ENCODE assay signal across 8 cellular contexts in genomic region chr13:75481176-75482069, GRCh38.
DNase-seq lines count a peak whose midpoint lies in the region; ATAC-seq and TF ChIP-seq lines count a peak whose summit lies in the region.

No MANE protein-coding gene starts in this region.

- H3K27ac ChIP-seq in DOHH2 (ENCODE audit: low read depth, low read length) (peak overlapping the region; percentile 85), SU-DHL-6 (ENCODE audit: low read depth, low read length) (no peak overlapping the region)

- peak overlapping the region; percentile 63 for H3K9ac ChIP-seq in SU-DHL-6 (ENCODE audit: low read length)

- peaks cover 35% of the 10 kb centered on the region for H4K20me1 ChIP-seq in DOHH2 (ENCODE audit: control insufficient read depth, insufficient read depth, low read depth, low read length)
- 0 out of 2 replicates have a peak, but pooled peaks cover 4% of the 10 kb centered on the region for H4K20me1 ChIP-seq in SU-DHL-6 (ENCODE audit: low read depth, low read length)

- H3K79me2 ChIP-seq in DOHH2 (ENCODE audit: control insufficient read depth, low read length) (peaks cover 66% of the 10 kb centered on the region), SU-DHL-6 (ENCODE audit: insufficient read depth, low read length) (no peaks in the 10 kb centered on the region)

- peak; percentile 24 for ATAC-seq in HG03521 (IDR thresholded peaks at IDR 0.05; ENCODE audit: unreplicated experiment)

- no peak for TF ChIP-seq CTCF in DOHH2 (IDR thresholded peaks at IDR 0.05; ENCODE audit: low read depth, low read length, poor library complexity, severe bottlenecking)
- TF ChIP-seq CTCF in GM20000 (IDR thresholded peaks at IDR 0.05; ENCODE audit: extremely low read depth, missing control alignments), result no peak
- no peak for TF ChIP-seq CTCF in SU-DHL-6 (IDR thresholded peaks at IDR 0.05; ENCODE audit: insufficient read depth, low read length, poor library complexity, severe bottlenecking)

- peaks cover 48% of the 10 kb centered on the region for H3K36me3 ChIP-seq in DOHH2 (ENCODE audit: control insufficient read depth, low read length)
- no peaks in the 10 kb centered on the region for H3K36me3 ChIP-seq in SU-DHL-6 (ENCODE audit: low read length)

- H2AFZ ChIP-seq in SU-DHL-6 (ENCODE audit: low read depth, low read length, severe bottlenecking), result peak overlapping the region; percentile 98

- H3K27me3 ChIP-seq in DOHH2 (ENCODE audit: control insufficient read depth, low read length) (no peaks in the 10 kb centered on the region), SU-DHL-6 (ENCODE audit: low read length) (no peaks in the 10 kb centered on the region; the same call in 1 of the 2 replicates)

- H3K9me2 ChIP-seq in DOHH2 (replicated peaks; ENCODE audit: control insufficient read depth, low read length) (no peaks in the 10 kb centered on the region), SU-DHL-6 (replicated peaks; ENCODE audit: insufficient read depth, low read length) (no peaks in the 10 kb centered on the region)

- H3K4me1 ChIP-seq in DOHH2 (ENCODE audit: control insufficient read depth, low read length), result peaks cover 43% of the 10 kb centered on the region

- no peaks in the 10 kb centered on the region for H3K9me3 ChIP-seq in DOHH2 (ENCODE audit: control insufficient read depth, insufficient read depth, low read length)
- no peaks in the 10 kb centered on the region for H3K9me3 ChIP-seq in SU-DHL-6 (ENCODE audit: insufficient read depth, low read length)

- H3K4me2 ChIP-seq in DOHH2 (ENCODE audit: low read length) (peak overlapping the region; percentile 62), SU-DHL-6 (ENCODE audit: low read depth, low read length, poor library complexity, severe bottlenecking) (peak overlapping the region; percentile 78)

- H3F3A ChIP-seq in DOHH2 (ENCODE audit: control insufficient read depth, insufficient read depth) (peaks cover 3% of the 10 kb centered on the region; the same call in 1 of the 2 replicates), SU-DHL-6 (ENCODE audit: insufficient read depth) (0 out of 2 replicates have a peak, but pooled peaks cover 5% of the 10 kb centered on the region)

- peak; percentile 49 for DNase-seq in GM20000 (ENCODE audit: low spot score)
- DNase-seq in central memory CD4-positive, alpha-beta T cell, result peak; percentile 10
- DNase-seq in left kidney (ENCODE audit: low read depth, low spot score), result peak; percentile 79
- peak; percentile 2 for DNase-seq in stimulated activated CD8-positive, alpha-beta memory T cell treated with anti-CD3 and anti-CD28 coated beads, Interleukin-4, amount 100 ng/mL, for 24 hours (ENCODE audit: low read depth)
- DNase-seq in superior temporal gyrus (ENCODE audit: extremely low spot score), result no peak

- H3K4me3 ChIP-seq in DOHH2 (ENCODE audit: low read length) (peak overlapping the region; percentile 90), SU-DHL-6 (ENCODE audit: insufficient read depth, low read length, poor library complexity, severe bottlenecking) (peak overlapping the region; percentile 98)
